In the genomic region with DNA sequence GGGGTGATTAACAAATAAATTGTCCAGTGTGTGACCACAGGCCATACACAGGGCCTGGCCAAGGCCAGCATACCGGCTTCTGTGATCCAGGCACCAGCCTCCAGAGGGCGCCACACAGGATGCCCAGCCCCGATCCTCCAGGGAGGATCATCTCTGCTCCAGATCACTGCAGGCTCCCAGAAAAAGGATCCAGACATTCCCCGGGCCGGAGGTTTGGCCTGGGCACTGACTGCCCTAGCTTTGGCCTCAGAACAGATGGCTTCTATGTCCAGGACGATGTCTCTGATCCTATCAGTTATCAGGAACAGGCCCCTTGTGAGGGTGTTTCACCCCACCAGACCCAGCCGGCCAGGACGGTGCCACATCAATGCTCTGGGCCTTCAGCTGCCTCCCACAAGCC, we compare ENCODE assay signal across 8 cellular contexts.
DNase-seq lines count a peak whose midpoint lies in the region; ATAC-seq and TF ChIP-seq lines count a peak whose summit lies in the region.

No MANE protein-coding gene starts in this region.

- H4K20me1 ChIP-seq in KMS-11 (ENCODE audit: insufficient read depth) = no peaks in the 10 kb centered on the region
- no peaks in the 10 kb centered on the region for H4K20me1 ChIP-seq in smooth muscle cell (ENCODE audit: low read depth)

- peaks cover 1% of the 10 kb centered on the region for H3K27me3 Mint-ChIP-seq in activated CD8-positive, alpha-beta T cell treated with anti-CD3 and anti-CD28 coated beads for 36 hours

- peaks cover 19% of the 10 kb centered on the region for H3K4me1 ChIP-seq in KMS-11 (ENCODE audit: low read depth, poor library complexity, severe bottlenecking)
- H3K4me1 ChIP-seq in cardiac muscle cell (ENCODE audit: low read depth) = no peaks in the 10 kb centered on the region
- H3K4me1 ChIP-seq in smooth muscle cell (ENCODE audit: low read depth) = peaks cover 12% of the 10 kb centered on the region

- no peaks in the 10 kb centered on the region for H3K36me3 Mint-ChIP-seq in activated CD8-positive, alpha-beta T cell treated with anti-CD3 and anti-CD28 coated beads for 36 hours (ENCODE audit: low read depth)

- no peaks in the 10 kb centered on the region for H3K4me1 Mint-ChIP-seq in activated CD8-positive, alpha-beta T cell treated with anti-CD3 and anti-CD28 coated beads for 36 hours (ENCODE audit: low read depth)

- WGBS in smooth muscle cell (ENCODE audit: low lambda C conversion rate) = 59% methylated on average over 8 of the region's 8 CpGs

- no peak overlapping the region for H3K4me2 ChIP-seq in KMS-11
- no peak overlapping the region for H3K4me2 ChIP-seq in smooth muscle cell

- H3K27me3 ChIP-seq in KMS-11 (ENCODE audit: insufficient read depth, low read depth) = no peaks in the 10 kb centered on the region
- no peaks in the 10 kb centered on the region for H3K27me3 ChIP-seq in cardiac muscle cell
- no peaks in the 10 kb centered on the region for H3K27me3 ChIP-seq in smooth muscle cell (ENCODE audit: low read depth)

- no peaks in the 10 kb centered on the region for H3K9me3 Mint-ChIP-seq in activated CD8-positive, alpha-beta T cell treated with anti-CD3 and anti-CD28 coated beads for 36 hours

- H3K4me3 ChIP-seq in KMS-11 (IDR thresholded peaks at IDR 0.05; ENCODE audit: insufficient read depth, low read depth, low read length) (no peak overlapping the region), cardiac muscle cell (no peak overlapping the region), smooth muscle cell (no peak overlapping the region)

- CTCF ChIA-PET in activated CD8-positive, alpha-beta T cell treated with anti-CD3 and anti-CD28 coated beads for 36 hours (lab: Charles Lee) = interaction anchor here (1.2 to 1.3 kb wide), 2 partner anchors 9 to 30 kb away, joined by 3 to 6 read pairs; no protein-coding TSS in a partner anchor

- H3K9me3 ChIP-seq in cardiac muscle cell (ENCODE audit: low read depth) (no peaks in the 10 kb centered on the region), smooth muscle cell (replicated peaks; ENCODE audit: low read depth) (no peaks in the 10 kb centered on the region)

- DNase-seq in ELR (ENCODE audit: low read depth) (peak; percentile 53), cardiac muscle cell (ENCODE audit: low read depth in 1 of 2, low spot score in 1 of 2) (peak; percentile 57), smooth muscle cell (lab: John Stamatoyannopoulos, UW; ENCODE audit: unreplicated experiment) (no peak), NCI-H524 (lab: John Stamatoyannopoulos, UW) (no peak), T1000 (lab: John Stamatoyannopoulos, UW) (no peak)
- DNase-seq in activated CD8-positive, alpha-beta T cell treated with anti-CD3 and anti-CD28 coated beads for 36 hours = peak; percentile 52

- POLR2A ChIA-PET in activated CD8-positive, alpha-beta T cell treated with anti-CD3 and anti-CD28 coated beads for 36 hours (lab: Charles Lee) = no interaction called here

- peak; percentile 93 for TF ChIP-seq CTCF in 22Rv1 (IDR thresholded peaks at IDR 0.05)
- peak; percentile 85 for TF ChIP-seq CTCF in KMS-11 (conservative IDR thresholded peaks at IDR 0.05; ENCODE audit: low read depth, low read length)
- peak; percentile 85 for TF ChIP-seq CTCF in activated CD8-positive, alpha-beta T cell treated with anti-CD3 and anti-CD28 coated beads for 36 hours (IDR thresholded peaks at IDR 0.05)
- peak; percentile 86 for TF ChIP-seq CTCF in cardiac muscle cell (IDR thresholded peaks at IDR 0.05; ENCODE audit: low read depth, low read length)
- TF ChIP-seq CTCF in smooth muscle cell (IDR thresholded peaks at IDR 0.05; ENCODE audit: borderline replicate concordance, insufficient read depth, poor library complexity, severe bottlenecking) = peak; percentile 61

- H3F3A ChIP-seq in smooth muscle cell (ENCODE audit: low read depth) = no peaks in the 10 kb centered on the region

- peak; percentile 74 for ATAC-seq in activated CD8-positive, alpha-beta T cell treated with anti-CD3 and anti-CD28 coated beads for 36 hours

- no peak overlapping the region for H3K4me3 Mint-ChIP-seq in activated CD8-positive, alpha-beta T cell treated with anti-CD3 and anti-CD28 coated beads for 36 hours

- H3K36me3 ChIP-seq in KMS-11 (ENCODE audit: insufficient read depth) (no peaks in the 10 kb centered on the region), cardiac muscle cell (no peaks in the 10 kb centered on the region), smooth muscle cell (ENCODE audit: low read depth) (no peaks in the 10 kb centered on the region)

- no peak overlapping the region for H3K27ac Mint-ChIP-seq in activated CD8-positive, alpha-beta T cell treated with anti-CD3 and anti-CD28 coated beads for 36 hours

- H3K27ac ChIP-seq in 22Rv1 = no peak overlapping the region
- H3K27ac ChIP-seq in KMS-11 = no peak overlapping the region
- H3K27ac ChIP-seq in cardiac muscle cell = no peak overlapping the region
- H3K27ac ChIP-seq in smooth muscle cell (ENCODE audit: low read depth) = no peak overlapping the region

- H2AFZ ChIP-seq in KMS-11 (ENCODE audit: low read depth) (no peak overlapping the region), smooth muscle cell (ENCODE audit: low read depth) (no peak overlapping the region)

- H3K79me2 ChIP-seq in KMS-11 (ENCODE audit: insufficient read depth, low read depth) (no peaks in the 10 kb centered on the region), smooth muscle cell (ENCODE audit: low read depth) (no peaks in the 10 kb centered on the region)

- intact Hi-C loops in activated CD8-positive, alpha-beta T cell treated with anti-CD3 and anti-CD28 coated beads for 36 hours (cut with micrococcal nuclease) = no loop called here

- H3K9ac ChIP-seq in KMS-11 (no peak overlapping the region), smooth muscle cell (ENCODE audit: low read depth) (no peak overlapping the region)

Comparison
In these comparisons a context has a peak if more than half of its experiments do, and no peak if none do; other contexts are left out.
1. DNase-seq: peak in ELR (single experiment), activated CD8-positive, alpha-beta T cell treated with anti-CD3 and anti-CD28 coated beads for 36 hours (single experiment) and cardiac muscle cell (2 of 2); none in smooth muscle cell (single experiment), NCI-H524 (0 of 2) and T1000 (single experiment).
2. Peak in every context shown above with its lines, with median percentiles within 50 percentile points of each other: CTCF ChIP-seq.